11 cellular contexts compared by ENCODE assay signal in the genomic region with DNA sequence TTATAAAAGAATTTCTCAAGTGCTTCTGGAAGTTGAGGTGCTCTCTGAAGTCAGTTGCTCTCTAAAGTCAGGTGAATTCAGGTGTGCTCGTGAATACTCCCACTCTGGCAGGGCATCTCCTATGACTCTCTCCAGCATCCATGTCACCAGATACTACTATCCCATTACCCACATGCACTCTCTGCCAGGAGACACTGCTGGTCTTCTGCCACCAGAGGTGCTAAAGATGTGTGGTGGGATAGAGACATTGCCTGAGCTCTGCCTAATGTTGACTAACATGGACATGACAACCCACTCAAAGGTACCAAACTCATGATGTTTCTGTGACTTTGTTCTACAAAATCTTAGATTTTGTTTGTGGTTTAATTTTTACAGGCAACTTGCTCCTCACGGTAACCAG.
DNase-seq lines count a peak whose midpoint lies in the region; ATAC-seq and TF ChIP-seq lines count a peak whose summit lies in the region.
"Had no signal": no experiment of that assay in that cellular context is flagged by ENCODE, and none has a peak within 500 bp of the region (broad histone marks: within the 10 kb centered on the region; RNA-seq: fewer than 3 reads in every experiment).

No MANE protein-coding gene starts in this region.

- no peak overlapping the region for H3K4me3 Mint-ChIP-seq in progenitor cell of endocrine pancreas (ENCODE audit: low read depth)
- H3K4me3 Mint-ChIP-seq: activated T-cell treated with anti-CD3 and anti-CD28 coated beads, Interleukin-2, amount 50 U/mL, for 24 hours; T-helper 2 cell treated with Interferon-gamma antibody and Interleukin-4, amounts not matched to agents 5 μg/mL and 100 μg/mL, for 36 hours had no signal

- TF ChIP-seq CTCF in progenitor cell of endocrine pancreas (IDR thresholded peaks at IDR 0.05; ENCODE audit: unreplicated experiment) = no peak

- H3K9me3 Mint-ChIP-seq in progenitor cell of endocrine pancreas (ENCODE audit: low read depth) = peaks cover 12% of the 10 kb centered on the region
- H3K9me3 Mint-ChIP-seq: T-helper 2 cell treated with Interferon-gamma antibody and Interleukin-4, amounts not matched to agents 5 μg/mL and 100 μg/mL, for 36 hours had no signal

- H3K36me3 Mint-ChIP-seq in progenitor cell of endocrine pancreas (ENCODE audit: insufficient read depth) = no peaks in the 10 kb centered on the region

- ATAC-seq in GM21576 (IDR thresholded peaks at IDR 0.05; ENCODE audit: unreplicated experiment) (peak; percentile 47), left lobe of liver (no peak), HG02852 (IDR thresholded peaks at IDR 0.05; ENCODE audit: unreplicated experiment) (no peak)

- no peaks in the 10 kb centered on the region for H3K4me1 Mint-ChIP-seq in progenitor cell of endocrine pancreas (ENCODE audit: low read depth)

- H3K27me3 Mint-ChIP-seq in progenitor cell of endocrine pancreas = no peaks in the 10 kb centered on the region

- DNase-seq in EH (ENCODE audit: low read depth) (peak; percentile 3), OCI-M1 (lab: John Stamatoyannopoulos, UW) (peak; percentile 22), iPS-NIHi7 (ENCODE audit: extremely low spot score) (peak; percentile 49), progenitor cell of endocrine pancreas (ENCODE audit: low spot score, unreplicated experiment) (no peak), left lobe of liver (ENCODE audit: low spot score) (no peak)
- DNase-seq: activated T-cell treated with anti-CD3 and anti-CD28 coated beads, Interleukin-2, amount 50 U/mL, for 24 hours; GDM1; NCI-H345 had no signal

- no peak overlapping the region for H3K27ac Mint-ChIP-seq in progenitor cell of endocrine pancreas
- H3K27ac Mint-ChIP-seq: activated T-cell treated with anti-CD3 and anti-CD28 coated beads, Interleukin-2, amount 50 U/mL, for 24 hours; T-helper 2 cell treated with Interferon-gamma antibody and Interleukin-4, amounts not matched to agents 5 μg/mL and 100 μg/mL, for 36 hours had no signal

Comparison
In these comparisons a context has a peak if more than half of its experiments do, and no peak if none do; other contexts are left out.
1. DNase-seq: peak in EH (single experiment), OCI-M1 (single experiment) and iPS-NIHi7 (single experiment); none in progenitor cell of endocrine pancreas (single experiment) and left lobe of liver (single experiment).